In genomic region chr20:7980332-7981046, GRCh38 we compare ENCODE assay signal across 8 cellular contexts. TPM values are rescaled to one million over a fixed set of nuclear protein-coding genes. Genes with fewer than 3 reads are reported as not detected.
DNase-seq lines count a peak whose midpoint lies in the region; ATAC-seq and TF ChIP-seq lines count a peak whose summit lies in the region.

No MANE protein-coding gene starts in this region.

- H3K27ac ChIP-seq in left lung, result no peak overlapping the region

- no peaks in the 10 kb centered on the region for H3K27me3 ChIP-seq in left lung

- ATAC-seq in HG02623 (IDR thresholded peaks at IDR 0.05; ENCODE audit: unreplicated experiment) (peak; percentile 74), left lung (peak; percentile 53), HG03135 (IDR thresholded peaks at IDR 0.05; ENCODE audit: unreplicated experiment) (no peak)

- H3K4me3 ChIP-seq in GM12864 (ENCODE audit: low read depth, low read length) (no peak overlapping the region), left lung (no peak overlapping the region)

- intact Hi-C loops in left lung (cut with DNase I), result no loop called here

- in situ Hi-C loops in T47D (cut with HindIII; ENCODE audit: low pct_unique_long_range_greater_than_20kb, low sequenced_read_pairs), result no loop called here

- no peaks in the 10 kb centered on the region for H3K4me1 ChIP-seq in left lung

- no peaks in the 10 kb centered on the region for H3K9me3 ChIP-seq in left lung

- peak; percentile 51 for TF ChIP-seq CTCF in GM12864 (IDR thresholded peaks at IDR 0.05; ENCODE audit: low read depth, low read length, missing control alignments)
- peak; percentile 31 for TF ChIP-seq CTCF in left lung (IDR thresholded peaks at IDR 0.05)

- DNase-seq in AG08396 (ENCODE audit: low spot score), result peak; percentile 37
- no peak for DNase-seq in GM12864 (ENCODE audit: low read depth)
- peak; percentile 18 for DNase-seq in NCI-H526 treated with DMSO at 0.1 percent for 48 hours (lab: John Stamatoyannopoulos, UW)
- peak; percentile 26 to 48 for DNase-seq in T47D (ENCODE audit: low read depth in 1 of 2, low spot score in 1 of 2)
- no peak for DNase-seq in left lung
- no peak for DNase-seq in activated CD4-positive, CD25-positive, alpha-beta regulatory T cell treated with anti-CD3 and anti-CD28 coated beads, Interleukin-2, amount 50 U/mL, for 72 hours

- H3K36me3 ChIP-seq in left lung, result peaks cover 0 to 26% of the 10 kb centered on the region in 2 donors

RNA-seq across cellular contexts. Expression of gene TMX4, which starts 39.1 kb away (rescaled TPM):
- total RNA-seq in left lung, result 10 to 100 TPM; 29.4 to 45.2 TPM

RNA-seq across cellular contexts. Expression of gene HAO1, which starts 40.2 kb away (rescaled TPM):
- not detected for total RNA-seq in left lung

Comparison
In these comparisons a context has a peak if more than half of its experiments do, and no peak if none do; other contexts are left out.
1. DNase-seq: peak in AG08396 (single experiment), NCI-H526 treated with DMSO at 0.1 percent for 48 hours (single experiment) and T47D (2 of 2); none in GM12864 (single experiment), left lung (0 of 2) and activated CD4-positive, CD25-positive, alpha-beta regulatory T cell treated with anti-CD3 and anti-CD28 coated beads, Interleukin-2, amount 50 U/mL, for 72 hours (single experiment).